In genomic region chr10:97673736-97674525, GRCh38 we compare ENCODE assay signal across 11 cellular contexts. TPM values are rescaled to one million over a fixed set of nuclear protein-coding genes. Genes with fewer than 3 reads are reported as not detected.
DNase-seq lines count a peak whose midpoint lies in the region; ATAC-seq, FAIRE-seq and TF ChIP-seq lines count a peak whose summit lies in the region.
"Had no signal": no experiment of that assay in that cellular context is flagged by ENCODE, and none has a peak within 500 bp of the region (broad histone marks: within the 10 kb centered on the region; RNA-seq: fewer than 3 reads in every experiment).

No MANE protein-coding gene starts in this region.

- no peak overlapping the region for H3K4me2 ChIP-seq in SK-N-SH

- H3K4me1 ChIP-seq in SK-N-SH (ENCODE audit: control insufficient read depth in 1 of 2, insufficient read depth in 2 of 2, low read depth in 1 of 2, low read length in 1 of 2) (peaks cover 0 to 6% of the 10 kb centered on the region in 2 experiments; a peak in 1 of 4 replicates), upper lobe of right lung (no peaks in the 10 kb centered on the region)

- no peak for TF ChIP-seq CTCF in SK-N-SH (IDR thresholded peaks at IDR 0.05)
- no peak for TF ChIP-seq CTCF in upper lobe of right lung (IDR thresholded peaks at IDR 0.05)

- POLR2A ChIA-PET in SK-N-SH (lab: Yijun Ruan, JAX), result no interaction called here

- peak; percentile 37 for DNase-seq in stimulated activated CD4-positive, alpha-beta T cell treated with anti-CD3 and anti-CD28 coated beads, Interleukin-15, amount 100 ng/mL, for 24 hours
- DNase-seq in stimulated activated CD4-positive, alpha-beta T cell treated with anti-CD3 and anti-CD28 coated beads, Interleukin-12 subunit alpha, Interleukin-12 subunit beta, amount 100 ng/mL, for 4 hours, result no peak
- DNase-seq in SK-N-SH (no peak), fibroblast of peridontal ligament (ENCODE audit: extremely low read depth) (peak; percentile 58), urothelium cell line (ENCODE audit: low spot score) (peak; percentile 29), upper lobe of right lung (no peak), NCI-H1105 (lab: John Stamatoyannopoulos, UW) (no peak)
- DNase-seq: colonic mucosa had no signal

- H3K79me2 ChIP-seq in SK-N-SH (ENCODE audit: insufficient read depth), result 0 out of 2 replicates have a peak, but pooled peaks cover 3% of the 10 kb centered on the region

- H3F3A ChIP-seq in SK-N-SH (replicated peaks; ENCODE audit: insufficient read depth), result peaks cover 11% of the 10 kb centered on the region

- H3K9me3 ChIP-seq in SK-N-SH (no peaks in the 10 kb centered on the region), upper lobe of right lung (no peaks in the 10 kb centered on the region)
- H3K9me3 ChIP-seq: colonic mucosa had no signal

- intact Hi-C loops in upper lobe of right lung (cut with DNase I), result loop anchor here (10.0 kb wide), 1 partner anchor 61 kb away; the partner anchor contains the start of gene ZFYVE27

- no peak overlapping the region for H3K9ac ChIP-seq in SK-N-SH

- H4K20me1 ChIP-seq in SK-N-SH (ENCODE audit: insufficient read depth), result no peaks in the 10 kb centered on the region

- no peak for FAIRE-seq in urothelium cell line (lab: Jason Lieb, UNC)
- FAIRE-seq: TTC549 had no signal

- CTCF ChIA-PET in SK-N-SH (lab: Yijun Ruan, JAX), result interaction anchor here (0.6 to 5.0 kb wide), 5 partner anchors 13 to 65 kb away, joined by 3 to 60 read pairs (median 4); partner anchors contain the start of genes AVPI1 and MORN4

- H3K27me3 ChIP-seq in SK-N-SH (ENCODE audit: insufficient read depth) (no peaks in the 10 kb centered on the region), upper lobe of right lung (no peaks in the 10 kb centered on the region)
- H3K27me3 ChIP-seq: colonic mucosa had no signal

- no peak for TF ChIP-seq RAD21 in SK-N-SH (IDR thresholded peaks at IDR 0.05; ENCODE audit: low read length)

- WGBS in SK-N-SH (ENCODE audit: low lambda C conversion rate), result 68% methylated on average over 7 of the region's 8 CpGs

- TF ChIP-seq EP300 in SK-N-SH (IDR thresholded peaks at IDR 0.05; ENCODE audit: borderline replicate concordance in 1 of 2, low read depth in 1 of 2, low read length in 1 of 2), result no peak

- no peak overlapping the region for H2AFZ ChIP-seq in SK-N-SH (ENCODE audit: low read depth)

- H3K27ac ChIP-seq in SK-N-SH (ENCODE audit: low read depth in 2 of 2, low read length in 1 of 2), result peak overlapping the region in 1 of 2 experiments; percentile 28; a peak in 1 of 4 replicates
- no peak overlapping the region for H3K27ac ChIP-seq in upper lobe of right lung
- H3K27ac ChIP-seq: colonic mucosa had no signal

- H3K4me3 ChIP-seq in SK-N-SH (ENCODE audit: low read depth in 2 of 2, low read length in 1 of 2) (no peak overlapping the region), upper lobe of right lung (no peak overlapping the region)
- H3K4me3 ChIP-seq: colonic mucosa had no signal

- ATAC-seq in GM21529 (IDR thresholded peaks at IDR 0.05; ENCODE audit: unreplicated experiment) (no peak), upper lobe of right lung (no peak)

- no peaks in the 10 kb centered on the region for H3K9me2 ChIP-seq in SK-N-SH

- H3K36me3 ChIP-seq in SK-N-SH (replicated peaks in 1 of 2; ENCODE audit: control insufficient read depth in 1 of 2, insufficient read depth in 2 of 2, low read length in 1 of 2) (peaks cover 36 to 46% of the 10 kb centered on the region in 2 experiments), upper lobe of right lung (peaks cover 79% of the 10 kb centered on the region)
- H3K36me3 ChIP-seq: colonic mucosa had no signal

TF ChIP-seq in SK-N-SH, 30 proteins besides CTCF, POLR2A, EP300 and RAD21:
- TF ChIP-seq FOSL2 (IDR thresholded peaks at IDR 0.05; ENCODE audit: borderline replicate concordance, low read depth), result peak; percentile 17; the same call in 1 of the 2 replicates
- no peak for TF ChIP-seq MEF2A (IDR thresholded peaks at IDR 0.05; ENCODE audit: borderline replicate concordance, low read depth)
- TF ChIP-seq, protein P1, sequence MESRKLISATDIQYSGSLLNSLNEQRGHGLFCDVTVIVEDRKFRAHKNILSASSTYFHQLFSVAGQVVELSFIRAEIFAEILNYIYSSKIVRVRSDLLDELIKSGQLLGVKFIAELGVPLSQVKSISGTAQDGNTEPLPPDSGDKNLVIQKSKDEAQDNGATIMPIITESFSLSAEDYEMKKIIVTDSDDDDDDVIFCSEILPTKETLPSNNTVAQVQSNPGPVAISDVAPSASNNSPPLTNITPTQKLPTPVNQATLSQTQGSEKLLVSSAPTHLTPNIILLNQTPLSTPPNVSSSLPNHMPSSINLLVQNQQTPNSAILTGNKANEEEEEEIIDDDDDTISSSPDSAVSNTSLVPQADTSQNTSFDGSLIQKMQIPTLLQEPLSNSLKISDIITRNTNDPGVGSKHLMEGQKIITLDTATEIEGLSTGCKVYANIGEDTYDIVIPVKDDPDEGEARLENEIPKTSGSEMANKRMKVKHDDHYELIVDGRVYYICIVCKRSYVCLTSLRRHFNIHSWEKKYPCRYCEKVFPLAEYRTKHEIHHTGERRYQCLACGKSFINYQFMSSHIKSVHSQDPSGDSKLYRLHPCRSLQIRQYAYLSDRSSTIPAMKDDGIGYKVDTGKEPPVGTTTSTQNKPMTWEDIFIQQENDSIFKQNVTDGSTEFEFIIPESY (IDR thresholded peaks at IDR 0.05; ENCODE audit: borderline replicate concordance, low read depth), result no peak
- no peak for TF ChIP-seq MXI1 (IDR thresholded peaks at IDR 0.05; ENCODE audit: low read depth, low read length)
- peak; percentile 31; the same call in 1 of the 2 replicates for TF ChIP-seq NFIC (IDR thresholded peaks at IDR 0.05; ENCODE audit: borderline replicate concordance)
- no peak for TF ChIP-seq REST (IDR thresholded peaks at IDR 0.05; ENCODE audit: low read depth, low read length)
- no peak for TF ChIP-seq ELF1 (IDR thresholded peaks at IDR 0.05)

RNA-seq across cellular contexts. Expression of gene AVPI1, which starts 13.1 kb away (rescaled TPM):
- polyA plus RNA-seq in SK-N-SH (2012; rRNA removed), result 6.3 and 7.0 TPM in 2 replicates
- 4.0 and 5.0 TPM in 2 replicates for polyA plus RNA-seq in SK-N-SH (2012; cell fraction: cytosol; rRNA removed)
- polyA plus RNA-seq in SK-N-SH (2012; cell fraction: nucleus; rRNA removed), result 5.3 and 6.3 TPM in 2 replicates
- total RNA-seq in upper lobe of right lung, result 20.5 TPM

RNA-seq across cellular contexts. Expression of gene PI4K2A, which starts 33.5 kb away (rescaled TPM):
- polyA plus RNA-seq in SK-N-SH (2012; rRNA removed), result 23.8 and 31.4 TPM in 2 replicates
- 18.2 and 23.3 TPM in 2 replicates for polyA plus RNA-seq in SK-N-SH (2012; cell fraction: cytosol; rRNA removed)
- 22.7 and 27.9 TPM in 2 replicates for polyA plus RNA-seq in SK-N-SH (2012; cell fraction: nucleus; rRNA removed)
- total RNA-seq in upper lobe of right lung, result 28.3 TPM

RNA-seq across cellular contexts. Expression of gene MARVELD1, which starts 39.6 kb away (rescaled TPM):
- 53.0 and 53.8 TPM in 2 replicates for polyA plus RNA-seq in SK-N-SH (2012; rRNA removed)
- 58.5 and 71.1 TPM in 2 replicates for polyA plus RNA-seq in SK-N-SH (2012; cell fraction: cytosol; rRNA removed)
- polyA plus RNA-seq in SK-N-SH (2012; cell fraction: nucleus; rRNA removed), result 47.6 and 49.7 TPM in 2 replicates
- total RNA-seq in upper lobe of right lung, result 43.8 TPM

RNA-seq across cellular contexts. Expression of gene MORN4, which starts 40.6 kb away (rescaled TPM):
- polyA plus RNA-seq in SK-N-SH (2012; rRNA removed), result 31.4 and 31.7 TPM in 2 replicates
- 32.9 and 36.8 TPM in 2 replicates for polyA plus RNA-seq in SK-N-SH (2012; cell fraction: cytosol; rRNA removed)
- 14.5 and 19.6 TPM in 2 replicates for polyA plus RNA-seq in SK-N-SH (2012; cell fraction: nucleus; rRNA removed)
- total RNA-seq in upper lobe of right lung, result 3.8 TPM
- total RNA-seq: mononuclear cell had no signal

Comparison
In these comparisons a context has a peak if more than half of its experiments do, and no peak if none do; other contexts are left out.
1. DNase-seq: peak in stimulated activated CD4-positive, alpha-beta T cell treated with anti-CD3 and anti-CD28 coated beads, Interleukin-15, amount 100 ng/mL, for 24 hours (single experiment), fibroblast of peridontal ligament (single experiment) and urothelium cell line (single experiment); none in stimulated activated CD4-positive, alpha-beta T cell treated with anti-CD3 and anti-CD28 coated beads, Interleukin-12 subunit alpha, Interleukin-12 subunit beta, amount 100 ng/mL, for 4 hours (single experiment), SK-N-SH (single experiment), upper lobe of right lung (single experiment) and NCI-H1105 (single experiment).